1 cellular context compared by ENCODE assay signal in the genomic region with DNA sequence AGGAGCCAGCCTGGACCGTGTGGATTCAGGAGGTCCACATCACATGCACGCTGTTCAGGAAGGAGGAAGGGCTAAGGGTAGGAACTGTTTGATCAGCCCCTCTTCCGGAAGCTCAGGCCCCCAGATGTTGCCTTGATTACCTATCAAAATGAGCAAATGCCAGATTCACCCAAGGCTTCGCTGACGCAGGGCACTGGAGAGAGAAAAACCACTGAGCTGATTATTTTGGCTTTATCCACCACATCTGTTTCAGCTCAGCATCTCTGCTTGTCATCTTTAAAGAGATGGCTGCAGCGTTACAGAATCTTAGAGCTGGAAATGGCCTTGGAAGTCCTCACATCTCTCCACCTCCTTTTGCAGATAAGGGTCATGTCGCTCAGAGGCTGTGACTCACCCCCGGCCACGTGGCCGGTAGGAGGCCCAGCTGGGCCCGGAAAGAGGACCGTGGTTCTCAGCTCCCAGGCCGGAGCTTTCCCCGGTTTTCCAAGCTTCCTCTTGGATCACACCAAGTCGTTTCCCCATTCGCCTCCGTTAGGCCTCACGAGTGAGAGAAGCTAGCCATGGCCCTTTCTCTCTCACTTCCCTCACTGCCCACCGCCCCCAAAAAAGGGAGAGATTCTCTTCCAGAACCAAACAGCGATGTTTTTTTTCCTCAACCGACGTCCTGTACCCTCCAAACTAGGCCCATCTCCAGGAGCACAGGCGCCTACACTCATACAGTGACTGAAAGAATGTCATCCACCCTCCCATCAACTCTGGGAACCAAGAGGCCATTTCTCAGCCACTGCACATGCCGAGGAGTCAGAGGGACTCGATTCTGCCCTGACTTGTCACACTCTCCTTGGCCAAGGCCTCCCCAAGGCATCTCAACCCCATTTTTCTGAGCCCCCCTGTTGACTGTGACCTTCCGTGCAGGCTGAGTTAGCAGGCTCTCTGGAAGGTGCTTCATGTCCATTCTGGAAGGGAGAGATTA.
TF ChIP-seq lines count a peak whose summit lies in the region.

No MANE protein-coding gene starts in this region.

TF ChIP-seq in K562, 482 proteins besides CTCF, POLR2A, EP300 and RAD21 (continued from another document and continues in another):
- TF ChIP-seq, protein P1, sequence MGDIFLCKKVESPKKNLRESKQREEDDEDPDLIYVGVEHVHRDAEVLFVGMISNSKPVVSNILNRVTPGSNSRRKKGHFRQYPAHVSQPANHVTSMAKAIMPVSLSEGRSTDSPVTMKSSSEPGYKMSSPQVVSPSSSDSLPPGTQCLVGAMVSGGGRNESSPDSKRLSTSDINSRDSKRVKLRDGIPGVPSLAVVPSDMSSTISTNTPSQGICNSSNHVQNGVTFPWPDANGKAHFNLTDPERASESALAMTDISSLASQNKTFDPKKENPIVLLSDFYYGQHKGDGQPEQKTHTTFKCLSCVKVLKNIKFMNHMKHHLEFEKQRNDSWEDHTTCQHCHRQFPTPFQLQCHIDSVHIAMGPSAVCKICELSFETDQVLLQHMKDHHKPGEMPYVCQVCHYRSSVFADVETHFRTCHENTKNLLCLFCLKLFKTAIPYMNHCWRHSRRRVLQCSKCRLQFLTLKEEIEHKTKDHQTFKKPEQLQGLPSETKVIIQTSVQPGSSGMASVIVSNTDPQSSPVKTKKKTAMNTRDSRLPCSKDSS (IDR thresholded peaks at IDR 0.05; ENCODE audit: low read depth, partially characterized antibody) = no peak
- no peak for TF ChIP-seq ZNF436 (CRISPR knock-in tag; IDR thresholded peaks at IDR 0.05)
- TF ChIP-seq CAMTA2 (CRISPR knock-in tag; conservative IDR thresholded peaks at IDR 0.05) = no peak
- no peak; the same call in 1 of the 2 replicates for TF ChIP-seq STAT5A (IDR thresholded peaks at IDR 0.05; ENCODE audit: borderline replicate concordance, low read length)
- TF ChIP-seq, protein P2, sequence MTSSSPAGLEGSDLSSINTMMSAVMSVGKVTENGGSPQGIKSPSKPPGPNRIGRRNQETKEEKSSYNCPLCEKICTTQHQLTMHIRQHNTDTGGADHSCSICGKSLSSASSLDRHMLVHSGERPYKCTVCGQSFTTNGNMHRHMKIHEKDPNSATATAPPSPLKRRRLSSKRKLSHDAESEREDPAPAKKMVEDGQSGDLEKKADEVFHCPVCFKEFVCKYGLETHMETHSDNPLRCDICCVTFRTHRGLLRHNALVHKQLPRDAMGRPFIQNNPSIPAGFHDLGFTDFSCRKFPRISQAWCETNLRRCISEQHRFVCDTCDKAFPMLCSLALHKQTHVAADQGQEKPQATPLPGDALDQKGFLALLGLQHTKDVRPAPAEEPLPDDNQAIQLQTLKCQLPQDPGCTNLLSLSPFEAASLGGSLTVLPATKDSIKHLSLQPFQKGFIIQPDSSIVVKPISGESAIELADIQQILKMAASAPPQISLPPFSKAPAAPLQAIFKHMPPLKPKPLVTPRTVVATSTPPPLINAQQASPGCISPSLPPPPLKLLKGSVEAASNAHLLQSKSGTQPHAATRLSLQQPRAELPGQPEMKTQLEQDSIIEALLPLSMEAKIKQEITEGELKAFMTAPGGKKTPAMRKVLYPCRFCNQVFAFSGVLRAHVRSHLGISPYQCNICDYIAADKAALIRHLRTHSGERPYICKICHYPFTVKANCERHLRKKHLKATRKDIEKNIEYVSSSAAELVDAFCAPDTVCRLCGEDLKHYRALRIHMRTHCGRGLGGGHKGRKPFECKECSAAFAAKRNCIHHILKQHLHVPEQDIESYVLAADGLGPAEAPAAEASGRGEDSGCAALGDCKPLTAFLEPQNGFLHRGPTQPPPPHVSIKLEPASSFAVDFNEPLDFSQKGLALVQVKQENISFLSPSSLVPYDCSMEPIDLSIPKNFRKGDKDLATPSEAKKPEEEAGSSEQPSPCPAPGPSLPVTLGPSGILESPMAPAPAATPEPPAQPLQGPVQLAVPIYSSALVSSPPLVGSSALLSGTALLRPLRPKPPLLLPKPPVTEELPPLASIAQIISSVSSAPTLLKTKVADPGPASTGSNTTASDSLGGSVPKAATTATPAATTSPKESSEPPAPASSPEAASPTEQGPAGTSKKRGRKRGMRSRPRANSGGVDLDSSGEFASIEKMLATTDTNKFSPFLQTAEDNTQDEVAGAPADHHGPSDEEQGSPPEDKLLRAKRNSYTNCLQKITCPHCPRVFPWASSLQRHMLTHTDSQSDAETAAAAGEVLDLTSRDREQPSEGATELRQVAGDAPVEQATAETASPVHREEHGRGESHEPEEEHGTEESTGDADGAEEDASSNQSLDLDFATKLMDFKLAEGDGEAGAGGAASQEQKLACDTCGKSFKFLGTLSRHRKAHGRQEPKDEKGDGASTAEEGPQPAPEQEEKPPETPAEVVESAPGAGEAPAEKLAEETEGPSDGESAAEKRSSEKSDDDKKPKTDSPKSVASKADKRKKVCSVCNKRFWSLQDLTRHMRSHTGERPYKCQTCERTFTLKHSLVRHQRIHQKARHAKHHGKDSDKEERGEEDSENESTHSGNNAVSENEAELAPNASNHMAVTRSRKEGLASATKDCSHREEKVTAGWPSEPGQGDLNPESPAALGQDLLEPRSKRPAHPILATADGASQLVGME (CRISPR knock-in tag; IDR thresholded peaks at IDR 0.05) = no peak
- TF ChIP-seq ZNF583 (CRISPR knock-in tag; IDR thresholded peaks at IDR 0.05) = no peak
- no peak for TF ChIP-seq PPARD (CRISPR knock-in tag; IDR thresholded peaks at IDR 0.05)
- TF ChIP-seq MYC (IDR thresholded peaks at IDR 0.05; ENCODE audit: low read depth, low read length) = peak; percentile 96
- TF ChIP-seq MYC (CRISPR knock-in tag; IDR thresholded peaks at IDR 0.05; ENCODE audit: borderline replicate concordance, low read depth) = peak; percentile 78; the same call in 1 of the 2 replicates
- no peak for TF ChIP-seq MTA1 (IDR thresholded peaks at IDR 0.05; ENCODE audit: borderline replicate concordance)
- TF ChIP-seq, protein P3, sequence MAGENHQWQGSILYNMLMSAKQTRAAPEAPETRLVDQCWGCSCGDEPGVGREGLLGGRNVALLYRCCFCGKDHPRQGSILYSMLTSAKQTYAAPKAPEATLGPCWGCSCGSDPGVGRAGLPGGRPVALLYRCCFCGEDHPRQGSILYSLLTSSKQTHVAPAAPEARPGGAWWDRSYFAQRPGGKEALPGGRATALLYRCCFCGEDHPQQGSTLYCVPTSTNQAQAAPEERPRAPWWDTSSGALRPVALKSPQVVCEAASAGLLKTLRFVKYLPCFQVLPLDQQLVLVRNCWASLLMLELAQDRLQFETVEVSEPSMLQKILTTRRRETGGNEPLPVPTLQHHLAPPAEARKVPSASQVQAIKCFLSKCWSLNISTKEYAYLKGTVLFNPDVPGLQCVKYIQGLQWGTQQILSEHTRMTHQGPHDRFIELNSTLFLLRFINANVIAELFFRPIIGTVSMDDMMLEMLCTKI (IDR thresholded peaks at IDR 0.05; ENCODE audit: partially characterized antibody) = no peak
- TF ChIP-seq NCOA4 (IDR thresholded peaks at IDR 0.05; ENCODE audit: partially characterized antibody) = no peak
- TF ChIP-seq ZNF217 (CRISPR knock-in tag; IDR thresholded peaks at IDR 0.05) = no peak
- TF ChIP-seq, protein P4, sequence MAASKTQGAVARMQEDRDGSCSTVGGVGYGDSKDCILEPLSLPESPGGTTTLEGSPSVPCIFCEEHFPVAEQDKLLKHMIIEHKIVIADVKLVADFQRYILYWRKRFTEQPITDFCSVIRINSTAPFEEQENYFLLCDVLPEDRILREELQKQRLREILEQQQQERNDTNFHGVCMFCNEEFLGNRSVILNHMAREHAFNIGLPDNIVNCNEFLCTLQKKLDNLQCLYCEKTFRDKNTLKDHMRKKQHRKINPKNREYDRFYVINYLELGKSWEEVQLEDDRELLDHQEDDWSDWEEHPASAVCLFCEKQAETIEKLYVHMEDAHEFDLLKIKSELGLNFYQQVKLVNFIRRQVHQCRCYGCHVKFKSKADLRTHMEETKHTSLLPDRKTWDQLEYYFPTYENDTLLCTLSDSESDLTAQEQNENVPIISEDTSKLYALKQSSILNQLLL (CRISPR knock-in tag; IDR thresholded peaks at IDR 0.05; ENCODE audit: borderline replicate concordance) = no peak
- TF ChIP-seq TAF9B (IDR thresholded peaks at IDR 0.05; ENCODE audit: partially characterized antibody) = peak; percentile 25
- TF ChIP-seq SPI1 (IDR thresholded peaks at IDR 0.05; ENCODE audit: borderline replicate concordance, low read depth, low read length) = no peak
- peak; percentile 44; the same call in 1 of the 2 replicates for TF ChIP-seq GABPA (tag; conservative IDR thresholded peaks at IDR 0.05; ENCODE audit: low read depth)
- TF ChIP-seq, protein P5, sequence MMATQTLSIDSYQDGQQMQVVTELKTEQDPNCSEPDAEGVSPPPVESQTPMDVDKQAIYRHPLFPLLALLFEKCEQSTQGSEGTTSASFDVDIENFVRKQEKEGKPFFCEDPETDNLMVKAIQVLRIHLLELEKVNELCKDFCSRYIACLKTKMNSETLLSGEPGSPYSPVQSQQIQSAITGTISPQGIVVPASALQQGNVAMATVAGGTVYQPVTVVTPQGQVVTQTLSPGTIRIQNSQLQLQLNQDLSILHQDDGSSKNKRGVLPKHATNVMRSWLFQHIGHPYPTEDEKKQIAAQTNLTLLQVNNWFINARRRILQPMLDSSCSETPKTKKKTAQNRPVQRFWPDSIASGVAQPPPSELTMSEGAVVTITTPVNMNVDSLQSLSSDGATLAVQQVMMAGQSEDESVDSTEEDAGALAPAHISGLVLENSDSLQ (IDR thresholded peaks at IDR 0.05) = peak; percentile 93
- TF ChIP-seq PHF21A (IDR thresholded peaks at IDR 0.05; ENCODE audit: borderline replicate concordance, low read depth) = no peak
- peak; percentile 64 for TF ChIP-seq ZNF589 (CRISPR knock-in tag; IDR thresholded peaks at IDR 0.05; ENCODE audit: low read depth)
- no peak for TF ChIP-seq ZNF57 (CRISPR knock-in tag; IDR thresholded peaks at IDR 0.05)
- peak; percentile 67; the same call in 1 of the 2 replicates for TF ChIP-seq MEF2D (tag; conservative IDR thresholded peaks at IDR 0.05; ENCODE audit: low read depth)
- no peak; a peak in 1 of 4 replicates for TF ChIP-seq TEAD1 (CRISPR knock-in tag; IDR thresholded peaks at IDR 0.05)
- TF ChIP-seq, protein P6, sequence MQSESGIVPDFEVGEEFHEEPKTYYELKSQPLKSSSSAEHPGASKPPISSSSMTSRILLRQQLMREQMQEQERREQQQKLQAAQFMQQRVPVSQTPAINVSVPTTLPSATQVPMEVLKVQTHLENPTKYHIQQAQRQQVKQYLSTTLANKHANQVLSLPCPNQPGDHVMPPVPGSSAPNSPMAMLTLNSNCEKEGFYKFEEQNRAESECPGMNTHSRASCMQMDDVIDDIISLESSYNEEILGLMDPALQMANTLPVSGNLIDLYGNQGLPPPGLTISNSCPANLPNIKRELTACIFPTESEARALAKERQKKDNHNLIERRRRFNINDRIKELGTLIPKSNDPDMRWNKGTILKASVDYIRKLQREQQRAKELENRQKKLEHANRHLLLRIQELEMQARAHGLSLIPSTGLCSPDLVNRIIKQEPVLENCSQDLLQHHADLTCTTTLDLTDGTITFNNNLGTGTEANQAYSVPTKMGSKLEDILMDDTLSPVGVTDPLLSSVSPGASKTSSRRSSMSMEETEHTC (IDR thresholded peaks at IDR 0.05) = no peak
- no peak for TF ChIP-seq HNRNPL (IDR thresholded peaks at IDR 0.05; ENCODE audit: low read depth, low read length)
- TF ChIP-seq ZNF184 (CRISPR knock-in tag; IDR thresholded peaks at IDR 0.05) = no peak
- no peak for TF ChIP-seq BCOR (IDR thresholded peaks at IDR 0.05)
- TF ChIP-seq ZNF174 (CRISPR knock-in tag; IDR thresholded peaks at IDR 0.05) = no peak
- TF ChIP-seq SAFB2 (IDR thresholded peaks at IDR 0.05; ENCODE audit: borderline replicate concordance, low read depth, low read length, severe bottlenecking) = no peak
- no peak for TF ChIP-seq CBX2 (IDR thresholded peaks at IDR 0.05; ENCODE audit: insufficient read depth, low read length, poor library complexity, severe bottlenecking)
- TF ChIP-seq EGR1 (conservative IDR thresholded peaks at IDR 0.05) = no peak
- TF ChIP-seq NR3C1 (CRISPR knock-in tag; IDR thresholded peaks at IDR 0.05) = no peak
- TF ChIP-seq HDAC3 (IDR thresholded peaks at IDR 0.05; ENCODE audit: borderline replicate concordance, partially characterized antibody) = no peak
